23 cellular contexts compared by ENCODE assay signal in the genomic region with DNA sequence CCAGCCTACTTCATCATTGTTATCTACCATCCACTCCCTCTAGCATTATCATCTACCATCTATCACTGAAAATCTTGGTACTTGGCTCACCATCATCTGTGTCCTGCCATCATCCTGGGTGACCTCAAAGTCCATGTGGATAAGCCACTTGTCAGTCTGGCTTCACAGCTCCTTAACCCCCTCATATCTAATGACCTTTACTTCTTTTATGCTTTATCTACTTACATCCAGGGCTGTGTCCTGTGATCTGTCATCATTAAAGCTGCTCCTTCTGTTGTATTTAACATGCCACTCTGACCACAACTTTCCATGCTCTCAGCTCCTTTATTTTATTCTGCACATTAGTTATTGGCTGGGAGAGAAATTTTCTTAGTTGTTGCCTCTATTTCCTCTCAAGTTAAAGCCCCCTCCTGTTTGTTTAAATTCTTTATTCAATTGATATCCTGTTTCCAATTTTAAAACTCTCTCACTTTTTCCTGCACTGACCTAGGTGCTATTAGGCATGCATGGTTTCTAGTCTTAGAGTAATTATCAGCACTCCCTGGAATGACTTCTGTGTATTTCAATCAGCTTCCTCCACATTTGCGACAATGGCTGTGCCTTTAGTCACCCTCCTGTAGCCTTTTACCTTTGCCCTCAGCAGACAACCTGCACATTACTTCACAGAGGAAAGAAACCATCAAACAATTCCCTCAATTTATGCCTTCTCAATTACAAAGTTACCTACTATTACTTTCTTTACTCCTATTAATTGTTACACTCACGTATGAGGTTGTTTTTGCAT. TPM values are rescaled to one million over a fixed set of nuclear protein-coding genes. Genes with fewer than 3 reads are reported as not detected.
DNase-seq lines count a peak whose midpoint lies in the region; ATAC-seq and TF ChIP-seq lines count a peak whose summit lies in the region.
"Had no signal": no experiment of that assay in that cellular context is flagged by ENCODE, and none has a peak within 500 bp of the region (broad histone marks: within the 10 kb centered on the region; RNA-seq: fewer than 3 reads in every experiment).

No MANE protein-coding gene starts in this region.

- no peaks in the 10 kb centered on the region for H3K4me1 Mint-ChIP-seq in activated T-cell treated with anti-CD3 and anti-CD28 coated beads, Interleukin-2, amount 50 U/mL, for 72 hours (ENCODE audit: low read depth)
- H3K4me1 Mint-ChIP-seq: CD4-positive, alpha-beta memory T cell; H9 had no signal

- no peaks in the 10 kb centered on the region for H3K27me3 Mint-ChIP-seq in activated T-cell treated with anti-CD3 and anti-CD28 coated beads, Interleukin-2, amount 50 U/mL, for 72 hours (ENCODE audit: low read depth)

- no peaks in the 10 kb centered on the region for H3K9me3 Mint-ChIP-seq in activated T-cell treated with anti-CD3 and anti-CD28 coated beads, Interleukin-2, amount 50 U/mL, for 72 hours
- H3K9me3 Mint-ChIP-seq: H9 had no signal

- H3K4me3 Mint-ChIP-seq in activated T-cell treated with anti-CD3 and anti-CD28 coated beads, Interleukin-2, amount 50 U/mL, for 72 hours, result no peak overlapping the region
- H3K4me3 Mint-ChIP-seq: H9 had no signal

- no peaks in the 10 kb centered on the region for H3K36me3 Mint-ChIP-seq in activated T-cell treated with anti-CD3 and anti-CD28 coated beads, Interleukin-2, amount 50 U/mL, for 72 hours (ENCODE audit: insufficient read depth in 2 of 2)
- H3K36me3 Mint-ChIP-seq: CD4-positive, alpha-beta memory T cell had no signal

- ATAC-seq in Right ventricle myocardium inferior, result peak; percentile 56
- no peak for ATAC-seq in GM21528 (IDR thresholded peaks at IDR 0.05; ENCODE audit: low FRiP score, unreplicated experiment)
- ATAC-seq in activated T-cell treated with anti-CD3 and anti-CD28 coated beads, Interleukin-2, amount 50 U/mL, for 72 hours (replicated peaks in 1 of 2), result no peak
- no peak for ATAC-seq in lower lobe of right lung
- no peak for ATAC-seq in gastrocnemius medialis
- ATAC-seq: GM12878 had no signal

- H3K4me1 ChIP-seq in right atrium auricular region (no peaks in the 10 kb centered on the region), left ventricle myocardium inferior (peaks cover 3% of the 10 kb centered on the region), lower lobe of right lung (no peaks in the 10 kb centered on the region), gastrocnemius medialis (no peaks in the 10 kb centered on the region)
- H3K4me1 ChIP-seq: BLaER1 treated with 17β-estradiol and CSF1 and Interleukin-3, amounts not matched to agents 10 nM and 100 nM; SJCRH30 had no signal

- TF ChIP-seq CTCF in right atrium auricular region (IDR thresholded peaks at IDR 0.05), result no peak
- no peak for TF ChIP-seq CTCF in left ventricle myocardium inferior (IDR thresholded peaks at IDR 0.05; ENCODE audit: borderline replicate concordance)
- no peak for TF ChIP-seq CTCF in lower lobe of right lung (IDR thresholded peaks at IDR 0.05)
- TF ChIP-seq CTCF in gastrocnemius medialis (IDR thresholded peaks at IDR 0.05 in 4 of 5, conservative IDR thresholded peaks at IDR 0.05 in 1 of 5), result no peak

- no peak overlapping the region for H3K27ac Mint-ChIP-seq in activated T-cell treated with anti-CD3 and anti-CD28 coated beads, Interleukin-2, amount 50 U/mL, for 72 hours
- H3K27ac Mint-ChIP-seq: CD4-positive, alpha-beta memory T cell had no signal

- H3K27ac ChIP-seq in right atrium auricular region (no peak overlapping the region), left ventricle myocardium inferior (replicated peaks) (peak overlapping the region; percentile 14), lower lobe of right lung (no peak overlapping the region), gastrocnemius medialis (no peak overlapping the region)
- H3K27ac ChIP-seq: 22Rv1; BLaER1 treated with 17β-estradiol and CSF1 and Interleukin-3, amounts not matched to agents 10 nM and 100 nM; GM23248; KMS-11; SJCRH30 had no signal

- no peak overlapping the region for H3K4me3 ChIP-seq in right atrium auricular region
- no peak overlapping the region for H3K4me3 ChIP-seq in left ventricle myocardium inferior
- H3K4me3 ChIP-seq in lower lobe of right lung, result no peak overlapping the region
- no peak overlapping the region for H3K4me3 ChIP-seq in gastrocnemius medialis
- H3K4me3 ChIP-seq: BLaER1 treated with 17β-estradiol and CSF1 and Interleukin-3, amounts not matched to agents 10 nM and 100 nM; GM12878; GM23248; SJCRH30 had no signal

- intact Hi-C loops in Right ventricle myocardium inferior (cut with DNase I) (no loop called here), left ventricle myocardium inferior (cut with micrococcal nuclease) (no loop called here), lower lobe of right lung (cut with DNase I) (no loop called here), gastrocnemius medialis (cut with DNase I; ENCODE audit: low total_unique reads) (no loop called here)

- DNase-seq in Right ventricle myocardium inferior (ENCODE audit: missing footprints) (no peak), right atrium auricular region (ENCODE audit: low spot score) (no peak), astrocyte of the hippocampus (ENCODE audit: low read depth, low spot score) (peak; percentile 6), left ventricle myocardium inferior (no peak), lower lobe of right lung (no peak), gastrocnemius medialis (no peak)
- DNase-seq in activated T-cell treated with anti-CD3 and anti-CD28 coated beads, Interleukin-2, amount 50 U/mL, for 72 hours, result no peak
- DNase-seq: CD4-positive, alpha-beta memory T cell; DND-41; GM23248; H9; NCI-H1092 treated with DMSO at 0.1 percent for 48 hours; NCI-H146; NCI-H2029; NCI-H2227 treated with DMSO at 0.1 percent for 48 hours; NCI-H510A; NK-92 treated with Interleukin-12 subunit alpha and Interleukin-12 subunit beta, amount 100 ng/mL, for 24 hours; SJCRH30 had no signal

- H3K9me3 ChIP-seq in right atrium auricular region (no peaks in the 10 kb centered on the region), left ventricle myocardium inferior (replicated peaks) (no peaks in the 10 kb centered on the region), lower lobe of right lung (no peaks in the 10 kb centered on the region), gastrocnemius medialis (no peaks in the 10 kb centered on the region)
- H3K9me3 ChIP-seq: BLaER1 treated with 17β-estradiol and CSF1 and Interleukin-3, amounts not matched to agents 10 nM and 100 nM; SJCRH30 had no signal

- TF ChIP-seq POLR2A in gastrocnemius medialis (IDR thresholded peaks at IDR 0.05), result no peak

- H3K27me3 ChIP-seq in right atrium auricular region (no peaks in the 10 kb centered on the region), left ventricle myocardium inferior (ENCODE audit: low read depth) (no peaks in the 10 kb centered on the region), lower lobe of right lung (ENCODE audit: low read depth) (no peaks in the 10 kb centered on the region), gastrocnemius medialis (no peaks in the 10 kb centered on the region)
- H3K27me3 ChIP-seq: BLaER1 treated with 17β-estradiol and CSF1 and Interleukin-3, amounts not matched to agents 10 nM and 100 nM; SJCRH30 had no signal

- no peaks in the 10 kb centered on the region for H3K36me3 ChIP-seq in right atrium auricular region
- no peaks in the 10 kb centered on the region for H3K36me3 ChIP-seq in left ventricle myocardium inferior
- H3K36me3 ChIP-seq in lower lobe of right lung, result no peaks in the 10 kb centered on the region
- no peaks in the 10 kb centered on the region for H3K36me3 ChIP-seq in gastrocnemius medialis
- H3K36me3 ChIP-seq: BLaER1 treated with 17β-estradiol and CSF1 and Interleukin-3, amounts not matched to agents 10 nM and 100 nM; SJCRH30 had no signal

- in situ Hi-C loops in gastrocnemius medialis (cut with MboI; ENCODE audit: low sequenced_read_pairs in 4 of 4), result no loop called here

RNA-seq across cellular contexts. Expression of gene FABP2, which starts 8.1 kb away (rescaled TPM):
- total RNA-seq in Right ventricle myocardium inferior (not detected), right atrium auricular region (under 1 TPM in 1 of 2 donors, not detected in 1; 0.48 TPM), left ventricle myocardium inferior (not detected), lower lobe of right lung (not detected), gastrocnemius medialis (under 1 TPM in 1 of 4 donors, not detected in 3; 0.15 TPM)
- not detected for total RNA-seq in activated T-cell treated with anti-CD3 and anti-CD28 coated beads, Interleukin-2, amount 50 U/mL, for 72 hours
- total RNA-seq: CD4-positive, alpha-beta memory T cell; GM12878; GM23248; H9; SJCRH30 had no signal
